Comparison of ENCODE assay signal across 29 cellular contexts in the genomic region with DNA sequence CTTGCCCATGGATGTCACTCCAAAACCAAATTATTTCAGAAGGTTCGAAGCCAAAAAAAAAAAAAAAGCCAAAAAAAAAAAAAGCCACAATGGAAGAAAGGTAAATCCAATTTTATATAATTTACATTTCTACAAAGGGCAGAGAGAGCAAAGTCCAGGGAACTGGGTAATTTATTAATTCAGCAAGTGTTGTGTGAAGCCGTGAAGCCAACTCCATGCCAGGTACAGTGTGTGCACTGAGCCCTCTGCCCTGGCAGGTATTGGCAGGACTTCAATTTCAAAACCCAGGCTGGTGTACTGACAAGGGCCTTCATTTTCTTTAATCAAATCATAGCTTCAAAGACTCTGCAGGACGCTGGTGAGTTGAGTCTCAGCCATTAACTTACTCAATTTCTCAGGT. TPM values are rescaled to one million over a fixed set of nuclear protein-coding genes. Genes with fewer than 3 reads are reported as not detected.
"Had no signal": no experiment of that assay in that cellular context is flagged by ENCODE, and none has a peak within 500 bp of the region (broad histone marks: within the 10 kb centered on the region; RNA-seq: fewer than 3 reads in every experiment).

No MANE protein-coding gene starts in this region.

- H3K4me3 ChIP-seq: dorsolateral prefrontal cortex, hepatocyte, left lung, lower lobe of right lung, ovary, prostate gland, thoracic aorta had no signal

- H3K9me3 ChIP-seq: left lung, lower lobe of right lung, ovary, prostate gland, thoracic aorta had no signal

- H3K4me3 Mint-ChIP-seq: naive thymus-derived CD8-positive, alpha-beta T cell; neural crest cell; stimulated activated naive B cell treated with anti-CD40 and anti-IgM and Interleukin-4, amounts not matched to agents 10 μg/mL and 1 μg/mL and 100 μg/mL, for 72 hours; stimulated activated naive CD8-positive, alpha-beta T cell treated with anti-CD3 and anti-CD28 coated beads, Interleukin-15, amount 100 ng/mL, for 72 hours had no signal

- H3K27me3 ChIP-seq: hepatocyte, ovary had no signal

- H3K36me3 Mint-ChIP-seq: naive thymus-derived CD8-positive, alpha-beta T cell; stimulated activated naive B cell treated with anti-CD40 and anti-IgM and Interleukin-4, amounts not matched to agents 10 μg/mL and 1 μg/mL and 100 μg/mL, for 72 hours had no signal

- H3K27ac Mint-ChIP-seq: naive thymus-derived CD8-positive, alpha-beta T cell; stimulated activated naive B cell treated with anti-CD40 and anti-IgM and Interleukin-4, amounts not matched to agents 10 μg/mL and 1 μg/mL and 100 μg/mL, for 72 hours had no signal

- H3K4me1 Mint-ChIP-seq: naive thymus-derived CD8-positive, alpha-beta T cell; neural crest cell; stimulated activated naive B cell treated with anti-CD40 and anti-IgM and Interleukin-4, amounts not matched to agents 10 μg/mL and 1 μg/mL and 100 μg/mL, for 72 hours; stimulated activated naive CD8-positive, alpha-beta T cell treated with anti-CD3 and anti-CD28 coated beads, Interleukin-15, amount 100 ng/mL, for 72 hours had no signal

- ATAC-seq: left lung; lower lobe of right lung; naive thymus-derived CD8-positive, alpha-beta T cell; sciatic nerve; stimulated activated naive B cell treated with anti-CD40 and anti-IgM and Interleukin-4, amounts not matched to agents 10 μg/mL and 1 μg/mL and 100 μg/mL, for 72 hours; stimulated activated naive CD8-positive, alpha-beta T cell treated with anti-CD3 and anti-CD28 coated beads, Interleukin-15, amount 100 ng/mL, for 72 hours had no signal

- H3K4me1 ChIP-seq: left lung, lower lobe of right lung, prostate gland had no signal

- DNase-seq: central memory CD4-positive, alpha-beta T cell; cortex of kidney; dorsolateral prefrontal cortex; effector CD8-positive, alpha-beta T cell; foreskin melanocyte; head of caudate nucleus; kidney glomerular epithelial cell; left lung; lower lobe of right lung; mesendoderm; naive thymus-derived CD8-positive, alpha-beta T cell; nucleus accumbens; ovary; stimulated activated CD4-positive, alpha-beta T cell treated with anti-CD3 and anti-CD28 coated beads, Interleukin-2, amount 100 ng/mL, for 24 hours; stimulated activated CD4-positive, alpha-beta T cell treated with anti-CD3 and anti-CD28 coated beads, Interleukin-4, amount 100 ng/mL, for 4 hours; stimulated activated naive B cell treated with anti-CD40 and anti-IgM and Interleukin-4, amounts not matched to agents 10 μg/mL and 1 μg/mL and 100 μg/mL, for 72 hours; stimulated activated naive CD8-positive, alpha-beta T cell treated with anti-CD3 and anti-CD28 coated beads, Interleukin-15, amount 100 ng/mL, for 72 hours; substantia nigra; trophoblast cell had no signal

- H3K27ac ChIP-seq: dorsolateral prefrontal cortex, hepatocyte, left lung, lower lobe of right lung, ovary, prostate gland, thoracic aorta had no signal

- H3K36me3 ChIP-seq: left lung, lower lobe of right lung, ovary, prostate gland, thoracic aorta had no signal

RNA-seq across cellular contexts. Expression of gene RFPL4A, which starts 5.5 kb away (rescaled TPM):
- total RNA-seq: chondrocyte; dorsolateral prefrontal cortex; hepatocyte; left lung; lower lobe of right lung; naive thymus-derived CD8-positive, alpha-beta T cell; neural crest cell; ovary; renal cortical epithelial cell; sciatic nerve; thoracic aorta had no signal
- polyA plus RNA-seq: esophagus; hepatocyte; naive thymus-derived CD8-positive, alpha-beta T cell; ovary; urinary bladder had no signal

RNA-seq across cellular contexts. Expression of gene NLRP9, which starts 15.2 kb away (rescaled TPM):
- total RNA-seq: chondrocyte; dorsolateral prefrontal cortex; hepatocyte; left lung; lower lobe of right lung; naive thymus-derived CD8-positive, alpha-beta T cell; neural crest cell; ovary; renal cortical epithelial cell; sciatic nerve; skeletal muscle tissue; thoracic aorta; urinary bladder had no signal
- polyA plus RNA-seq: esophagus; hepatocyte; naive thymus-derived CD8-positive, alpha-beta T cell; urinary bladder had no signal

RNA-seq across cellular contexts. Expression of gene RFPL4AL1, which starts 15.5 kb away (rescaled TPM):
- total RNA-seq: chondrocyte; dorsolateral prefrontal cortex; hepatocyte; left lung; lower lobe of right lung; naive thymus-derived CD8-positive, alpha-beta T cell; neural crest cell; prostate gland; renal cortical epithelial cell; sciatic nerve; skeletal muscle tissue; thoracic aorta; urinary bladder had no signal
- polyA plus RNA-seq: esophagus; hepatocyte; naive thymus-derived CD8-positive, alpha-beta T cell; ovary; urinary bladder had no signal
